In the genomic region with DNA sequence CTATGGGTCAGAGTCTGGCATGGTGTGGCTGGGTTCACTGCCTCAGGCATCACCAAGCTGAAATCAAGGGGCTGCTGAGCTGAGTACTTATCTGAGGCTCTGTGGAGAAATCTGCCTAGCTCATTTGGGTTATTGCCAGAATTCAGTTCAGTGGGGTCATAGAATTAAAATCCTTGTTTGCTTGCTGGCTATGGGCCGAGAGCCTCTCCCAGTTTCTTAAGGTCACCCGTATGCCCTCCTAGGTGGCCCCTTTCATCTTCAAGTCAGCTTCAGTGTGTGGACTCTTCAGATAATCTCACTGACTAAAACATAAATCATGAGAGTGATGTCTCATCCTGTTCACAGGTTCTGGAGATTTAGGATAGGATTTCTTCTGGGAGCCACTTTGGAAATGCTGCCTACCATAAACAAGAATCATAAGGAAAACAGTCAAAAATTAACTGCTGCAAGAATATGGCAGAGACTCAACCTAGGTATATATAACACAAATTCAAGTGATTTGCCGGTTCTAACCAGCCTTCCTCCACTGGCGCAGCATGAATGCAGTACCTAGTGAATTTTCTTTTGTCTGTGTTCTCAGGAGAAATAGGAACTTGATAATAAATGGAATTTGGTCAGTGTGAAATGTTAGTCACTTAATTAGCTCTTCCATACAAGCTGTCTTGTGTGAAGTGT, we compare ENCODE assay signal across 2 cellular contexts.
TF ChIP-seq lines count a peak whose summit lies in the region.

No MANE protein-coding gene starts in this region.

TF ChIP-seq in IMR-90, 13 proteins besides CTCF, POLR2A, EP300 and RAD21:
- no peak for TF ChIP-seq CEBPB (IDR thresholded peaks at IDR 0.05; ENCODE audit: low read depth, low read length)
TF ChIP-seq in IMR-90: peak in this region for 0.

TF ChIP-seq in endothelial cell of umbilical vein, 7 proteins besides CTCF, POLR2A, EP300 and RAD21:
- TF ChIP-seq JUN (IDR thresholded peaks at IDR 0.05; ENCODE audit: borderline replicate concordance, insufficient read depth, insufficient read length, low read depth) (no peak), FOS (IDR thresholded peaks at IDR 0.05; ENCODE audit: borderline replicate concordance, insufficient read depth, low read length) (no peak), MYC (IDR thresholded peaks at IDR 0.05; ENCODE audit: low read depth, low read length) (no peak), GATA2 (IDR thresholded peaks at IDR 0.05; ENCODE audit: insufficient read depth, insufficient read length, low read depth, low read length) (no peak), EZH2 (IDR thresholded peaks at IDR 0.05; ENCODE audit: borderline replicate concordance, low read depth, low read length, severe bottlenecking) (no peak), POLR2AphosphoS5 (IDR thresholded peaks at IDR 0.05; ENCODE audit: insufficient read depth, low read depth, low read length) (no peak)
- TF ChIP-seq, protein P1, sequence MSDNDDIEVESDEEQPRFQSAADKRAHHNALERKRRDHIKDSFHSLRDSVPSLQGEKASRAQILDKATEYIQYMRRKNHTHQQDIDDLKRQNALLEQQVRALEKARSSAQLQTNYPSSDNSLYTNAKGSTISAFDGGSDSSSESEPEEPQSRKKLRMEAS (IDR thresholded peaks at IDR 0.05; ENCODE audit: insufficient read depth, insufficient read length) = no peak
